Comparison of ENCODE assay signal across 14 cellular contexts in genomic region chr15:83288381-83288801, GRCh38. TPM values are rescaled to one million over a fixed set of nuclear protein-coding genes. Genes with fewer than 3 reads are reported as not detected.
DNase-seq lines count a peak whose midpoint lies in the region; ATAC-seq, FAIRE-seq and TF ChIP-seq lines count a peak whose summit lies in the region.
"Had no signal": no experiment of that assay in that cellular context is flagged by ENCODE, and none has a peak within 500 bp of the region (broad histone marks: within the 10 kb centered on the region; RNA-seq: fewer than 3 reads in every experiment).

No MANE protein-coding gene starts in this region.

- DNase-seq in MG63 (peak; percentile 41), bronchial epithelial cell (ENCODE audit: low read depth) (peak; percentile 91), NCI-H187 (lab: John Stamatoyannopoulos, UW) (no peak), NCI-H748 (lab: John Stamatoyannopoulos, UW; ENCODE audit: unreplicated experiment) (no peak)
- DNase-seq: activated CD4-positive, alpha-beta T cell treated with anti-CD3 and anti-CD28 coated beads, Interleukin-2, amount 50 U/mL, for 1 hour; natural killer cell; NCI-H187 treated with DMSO at 0.1 percent for 48 hours; NCI-H524 treated with DMSO at 0.1 percent for 48 hours; stimulated activated CD4-positive, alpha-beta T cell treated with anti-CD3 and anti-CD28 coated beads, Interleukin-4, amount 100 ng/mL, for 4 hours had no signal

- H3K9me3 ChIP-seq in MG63 = no peaks in the 10 kb centered on the region
- no peaks in the 10 kb centered on the region for H3K9me3 ChIP-seq in mesodermal cell (ENCODE audit: control insufficient read depth, low read length)

- WGBS in mesodermal cell (ENCODE audit: insufficient coverage in 2 of 2), 2 experiments = 68 to 77% methylated on average over 7 of the region's 7 CpGs

- peak; percentile 14 for TF ChIP-seq CTCF in bronchial epithelial cell (IDR thresholded peaks at IDR 0.05; ENCODE audit: insufficient read depth, low read length, severe bottlenecking)

- H3K27ac ChIP-seq in ACC112 (ENCODE audit: low read depth, low read length) (peak overlapping the region; percentile 90), mesodermal cell (ENCODE audit: low read depth, low read length, severe bottlenecking) (peak overlapping the region; percentile 95)

- FAIRE-seq in bronchial epithelial cell (lab: Jason Lieb, UNC) = no peak

- peaks cover 41% of the 10 kb centered on the region for H3K4me1 ChIP-seq in ACC112 (ENCODE audit: control insufficient read depth, insufficient read depth, low read length, unreplicated experiment)
- H3K4me1 ChIP-seq in mesodermal cell (ENCODE audit: control insufficient read depth, insufficient read depth, low read length, poor library complexity, severe bottlenecking) = peaks cover 54% of the 10 kb centered on the region

- H3K36me3 ChIP-seq in ACC112 (ENCODE audit: insufficient read depth, low read length) (no peaks in the 10 kb centered on the region), MG63 (no peaks in the 10 kb centered on the region), bronchial epithelial cell (ENCODE audit: control insufficient read depth, insufficient read depth, low read length) (no peaks in the 10 kb centered on the region), mesodermal cell (ENCODE audit: control insufficient read depth, insufficient read depth, low read length) (no peaks in the 10 kb centered on the region)

- H2AFZ ChIP-seq in ACC112 (ENCODE audit: low read length, unreplicated experiment) = no peak overlapping the region

- H3K27me3 ChIP-seq in ACC112 (ENCODE audit: insufficient read depth, low read length) = peaks cover 17% of the 10 kb centered on the region; the same call in 1 of the 2 replicates
- no peaks in the 10 kb centered on the region for H3K27me3 ChIP-seq in MG63
- no peaks in the 10 kb centered on the region for H3K27me3 ChIP-seq in bronchial epithelial cell (ENCODE audit: control insufficient read depth, insufficient read depth, low read length)

- ATAC-seq in HG02642 (IDR thresholded peaks at IDR 0.05; ENCODE audit: poor library complexity, unreplicated experiment) = no peak
- ATAC-seq in GM21390 (IDR thresholded peaks at IDR 0.05; ENCODE audit: unreplicated experiment) = no peak
- ATAC-seq: natural killer cell; stimulated activated effector memory CD8-positive, alpha-beta T cell treated with anti-CD3 and anti-CD28 coated beads, Interleukin-12 subunit alpha, Interleukin-12 subunit beta, amount 100 ng/mL, for 72 hours had no signal

- no peak overlapping the region for H3K4me3 ChIP-seq in ACC112 (ENCODE audit: low read depth, low read length)
- H3K4me3 ChIP-seq in MG63 = no peak overlapping the region
- no peak overlapping the region for H3K4me3 ChIP-seq in bronchial epithelial cell (ENCODE audit: low read depth, low read length)
- H3K4me3 ChIP-seq in mesodermal cell (ENCODE audit: extremely low read depth, insufficient read depth, low read length, poor library complexity, severe bottlenecking) = no peak overlapping the region

- H3K79me2 ChIP-seq in ACC112 (ENCODE audit: control insufficient read depth, insufficient read depth, low read length, unreplicated experiment) = no peaks in the 10 kb centered on the region

RNA-seq across cellular contexts. Expression of gene BNC1, which starts 3.9 kb away (rescaled TPM):
- total RNA-seq in MG63 (2014; rRNA removed; shearing (Covaris generic); ENCODE audit: low replicate concordance) = 23.5 and 28.6 TPM in 2 replicates
- total RNA-seq in bronchial epithelial cell = 37.6 and 74.2 TPM in 2 replicates
- 12.0 TPM for polyA plus RNA-seq in mesodermal cell (2013, experiment 1 of 2)
- polyA plus RNA-seq in mesodermal cell (2013, experiment 2 of 2) = 13.5 TPM
- total RNA-seq: natural killer cell had no signal

Comparison
In these comparisons a context has a peak if more than half of its experiments do, and no peak if none do; other contexts are left out.
1. DNase-seq: peak in MG63 (single experiment) and bronchial epithelial cell (single experiment); none in NCI-H187 (0 of 2) and NCI-H748 (single experiment).